8 cellular contexts compared by ENCODE assay signal in genomic region chr3:53160660-53161344, GRCh38. TPM values are rescaled to one million over a fixed set of nuclear protein-coding genes. Genes with fewer than 3 reads are reported as not detected.
DNase-seq lines count a peak whose midpoint lies in the region; ATAC-seq, FAIRE-seq and TF ChIP-seq lines count a peak whose summit lies in the region.

PRKCD (plus strand) TSS chr3:53161209; CDS start chr3:53178423, 17,214 bp downstream.

- peaks cover 0 to 9% (median 0%) of the 10 kb centered on the region in 3 donors for H3K36me3 Mint-ChIP-seq in CD8-positive, alpha-beta memory T cell
- no peaks in the 10 kb centered on the region for H3K36me3 Mint-ChIP-seq in activated T-helper 2 cell treated with anti-CD3 and anti-CD28 coated beads, Interferon-gamma antibody, Interleukin-2, Interleukin-4, amounts not matched to agents 10 μg/mL and 5 μg/mL and 100 μg/mL, durations not matched to agents 14 hours and 24 hours and 36 hours (ENCODE audit: low read depth)
- no peaks in the 10 kb centered on the region for H3K36me3 Mint-ChIP-seq in nephron progenitor cell (ENCODE audit: low read depth)
- no peaks in the 10 kb centered on the region for H3K36me3 Mint-ChIP-seq in stimulated activated naive CD8-positive, alpha-beta T cell treated with anti-CD3 and anti-CD28 coated beads, Interleukin-15, Interleukin-2, amounts not matched to agents 100 ng/mL and 50 ng/mL, for 24 hours (ENCODE audit: low read depth)

- peak; percentile 72 to 88 (median 74) for DNase-seq in CD8-positive, alpha-beta memory T cell
- DNase-seq in RCC 7860 (ENCODE audit: low spot score) (peak; percentile 68), fibroblast of the aortic adventitia (ENCODE audit: low read depth) (peak; percentile 90), nephron progenitor cell (peak; percentile 82)
- peak; percentile 68 for DNase-seq in activated T-helper 2 cell treated with anti-CD3 and anti-CD28 coated beads, Interferon-gamma antibody, Interleukin-2, Interleukin-4, amounts not matched to agents 10 μg/mL and 5 μg/mL and 100 μg/mL, durations not matched to agents 14 hours and 24 hours and 36 hours (ENCODE audit: low spot score)

- CTCF ChIA-PET in CD8-positive, alpha-beta memory T cell (lab: Charles Lee): interaction anchor here (0.7 to 1.4 kb wide), 8 partner anchors 20 to 44 kb away, joined by 3 to 8 read pairs (median 5); no protein-coding TSS in a partner anchor

- H3K4me1 ChIP-seq in CD8-positive, alpha-beta memory T cell (ENCODE audit: insufficient read depth, low read length): peaks cover 25% of the 10 kb centered on the region

- H3K4me3 ChIP-seq in CD8-positive, alpha-beta memory T cell (ENCODE audit: low read length): peak within 1 kb of the TSS; percentile 75
- peak within 1 kb of the TSS; percentile 83 for H3K4me3 ChIP-seq in fibroblast of the aortic adventitia (ENCODE audit: low read depth, low read length)

- TF ChIP-seq CTCF in fibroblast of the aortic adventitia (IDR thresholded peaks at IDR 0.05; ENCODE audit: insufficient read depth, low read length) (peak; percentile 70), nephron progenitor cell (IDR thresholded peaks at IDR 0.05) (no peak)

- peaks cover 22 to 26% (median 26%) of the 10 kb centered on the region in 3 donors for H3K4me1 Mint-ChIP-seq in CD8-positive, alpha-beta memory T cell
- peaks cover 24% of the 10 kb centered on the region for H3K4me1 Mint-ChIP-seq in activated T-helper 2 cell treated with anti-CD3 and anti-CD28 coated beads, Interferon-gamma antibody, Interleukin-2, Interleukin-4, amounts not matched to agents 10 μg/mL and 5 μg/mL and 100 μg/mL, durations not matched to agents 14 hours and 24 hours and 36 hours (ENCODE audit: low read depth)
- peaks cover 62% of the 10 kb centered on the region for H3K4me1 Mint-ChIP-seq in nephron progenitor cell
- H3K4me1 Mint-ChIP-seq in stimulated activated naive CD8-positive, alpha-beta T cell treated with anti-CD3 and anti-CD28 coated beads, Interleukin-15, Interleukin-2, amounts not matched to agents 100 ng/mL and 50 ng/mL, for 24 hours (ENCODE audit: low read depth): peaks cover 22% of the 10 kb centered on the region

- no peaks in the 10 kb centered on the region for H3K9me3 ChIP-seq in CD8-positive, alpha-beta memory T cell (ENCODE audit: low read length)

- H3K27ac ChIP-seq in CD8-positive, alpha-beta memory T cell (ENCODE audit: low read depth, low read length): peak within 1 kb of the TSS; percentile 61

- FAIRE-seq in RCC 7860 (lab: Jason Lieb, UNC): no peak

- peak within 1 kb of the TSS; percentile 58 to 94 (median 89) for H3K27ac Mint-ChIP-seq in CD8-positive, alpha-beta memory T cell
- H3K27ac Mint-ChIP-seq in activated T-helper 2 cell treated with anti-CD3 and anti-CD28 coated beads, Interferon-gamma antibody, Interleukin-2, Interleukin-4, amounts not matched to agents 10 μg/mL and 5 μg/mL and 100 μg/mL, durations not matched to agents 14 hours and 24 hours and 36 hours: peak within 1 kb of the TSS; percentile 81
- H3K27ac Mint-ChIP-seq in nephron progenitor cell: no peak within 1 kb of the TSS
- peak within 1 kb of the TSS; percentile 76 for H3K27ac Mint-ChIP-seq in stimulated activated naive CD8-positive, alpha-beta T cell treated with anti-CD3 and anti-CD28 coated beads, Interleukin-15, Interleukin-2, amounts not matched to agents 100 ng/mL and 50 ng/mL, for 24 hours

- POLR2A ChIA-PET in CD8-positive, alpha-beta memory T cell (lab: Charles Lee): interaction anchor here (1.4 kb wide), 2 partner anchors 9 to 186 kb away, joined by 6 to 10 read pairs; partner anchors contain the start of gene DCP1A

- no peaks in the 10 kb centered on the region for H3K9me3 Mint-ChIP-seq in CD8-positive, alpha-beta memory T cell
- no peaks in the 10 kb centered on the region for H3K9me3 Mint-ChIP-seq in activated T-helper 2 cell treated with anti-CD3 and anti-CD28 coated beads, Interferon-gamma antibody, Interleukin-2, Interleukin-4, amounts not matched to agents 10 μg/mL and 5 μg/mL and 100 μg/mL, durations not matched to agents 14 hours and 24 hours and 36 hours
- H3K9me3 Mint-ChIP-seq in nephron progenitor cell: no peaks in the 10 kb centered on the region
- H3K9me3 Mint-ChIP-seq in stimulated activated naive CD8-positive, alpha-beta T cell treated with anti-CD3 and anti-CD28 coated beads, Interleukin-15, Interleukin-2, amounts not matched to agents 100 ng/mL and 50 ng/mL, for 24 hours: no peaks in the 10 kb centered on the region

- H3K27me3 ChIP-seq in CD8-positive, alpha-beta memory T cell (ENCODE audit: insufficient read depth, low read length, poor library complexity, severe bottlenecking): peaks cover 5% of the 10 kb centered on the region

- no peaks in the 10 kb centered on the region for H3K36me3 ChIP-seq in CD8-positive, alpha-beta memory T cell (ENCODE audit: insufficient read depth, low read length)

- H3K4me3 Mint-ChIP-seq in CD8-positive, alpha-beta memory T cell: peak within 1 kb of the TSS; percentile 82 to 97 (median 95)
- H3K4me3 Mint-ChIP-seq in activated T-helper 2 cell treated with anti-CD3 and anti-CD28 coated beads, Interferon-gamma antibody, Interleukin-2, Interleukin-4, amounts not matched to agents 10 μg/mL and 5 μg/mL and 100 μg/mL, durations not matched to agents 14 hours and 24 hours and 36 hours (ENCODE audit: low read depth): peak within 1 kb of the TSS; percentile 88
- H3K4me3 Mint-ChIP-seq in nephron progenitor cell: peak within 1 kb of the TSS; percentile 92
- H3K4me3 Mint-ChIP-seq in stimulated activated naive CD8-positive, alpha-beta T cell treated with anti-CD3 and anti-CD28 coated beads, Interleukin-15, Interleukin-2, amounts not matched to agents 100 ng/mL and 50 ng/mL, for 24 hours: peak within 1 kb of the TSS; percentile 88

- intact Hi-C loops in activated T-helper 2 cell treated with anti-CD3 and anti-CD28 coated beads, Interferon-gamma antibody, Interleukin-2, Interleukin-4, amounts not matched to agents 10 μg/mL and 5 μg/mL and 100 μg/mL, durations not matched to agents 14 hours and 24 hours and 36 hours (cut with micrococcal nuclease): loop anchor here (5.0 kb wide), 1 partner anchor 49 kb away; no protein-coding TSS in a partner anchor

- peaks cover 2 to 4% of the 10 kb centered on the region in 2 donors for H3K27me3 Mint-ChIP-seq in CD8-positive, alpha-beta memory T cell
- H3K27me3 Mint-ChIP-seq in activated T-helper 2 cell treated with anti-CD3 and anti-CD28 coated beads, Interferon-gamma antibody, Interleukin-2, Interleukin-4, amounts not matched to agents 10 μg/mL and 5 μg/mL and 100 μg/mL, durations not matched to agents 14 hours and 24 hours and 36 hours (ENCODE audit: low read depth): peaks cover 22% of the 10 kb centered on the region
- peaks cover 15% of the 10 kb centered on the region for H3K27me3 Mint-ChIP-seq in nephron progenitor cell (ENCODE audit: low read depth, poor library complexity)
- peaks cover 12% of the 10 kb centered on the region for H3K27me3 Mint-ChIP-seq in stimulated activated naive CD8-positive, alpha-beta T cell treated with anti-CD3 and anti-CD28 coated beads, Interleukin-15, Interleukin-2, amounts not matched to agents 100 ng/mL and 50 ng/mL, for 24 hours

- peak; percentile 47 for ATAC-seq in GM19351 (IDR thresholded peaks at IDR 0.05; ENCODE audit: unreplicated experiment)
- ATAC-seq in HG03558 (IDR thresholded peaks at IDR 0.05; ENCODE audit: extremely low read depth, unreplicated experiment): peak; percentile 23

RNA-seq across cellular contexts. Expression of gene PRKCD, which starts in this region (rescaled TPM):
- total RNA-seq in CD8-positive, alpha-beta memory T cell: 10 to 100 TPM; 27.2 to 27.3 TPM
- 27.3 TPM for polyA plus RNA-seq in CD8-positive, alpha-beta memory T cell
- total RNA-seq in activated T-helper 2 cell treated with anti-CD3 and anti-CD28 coated beads, Interferon-gamma antibody, Interleukin-2, Interleukin-4, amounts not matched to agents 10 μg/mL and 5 μg/mL and 100 μg/mL, durations not matched to agents 14 hours and 24 hours and 36 hours: 30.6 and 31.7 TPM in 2 replicates
- total RNA-seq in fibroblast of the aortic adventitia (ENCODE audit: low replicate concordance): 1.6 and 2.9 TPM in 2 replicates

Comparison
In these comparisons a context has a peak if more than half of its experiments do, and no peak if none do; other contexts are left out.
1. Peak in every context shown above with its lines: DNase-seq, ATAC-seq, H3K4me3 ChIP-seq and H3K27ac ChIP-seq.